Comparison of ENCODE assay signal across 1 cellular context in the genomic region with DNA sequence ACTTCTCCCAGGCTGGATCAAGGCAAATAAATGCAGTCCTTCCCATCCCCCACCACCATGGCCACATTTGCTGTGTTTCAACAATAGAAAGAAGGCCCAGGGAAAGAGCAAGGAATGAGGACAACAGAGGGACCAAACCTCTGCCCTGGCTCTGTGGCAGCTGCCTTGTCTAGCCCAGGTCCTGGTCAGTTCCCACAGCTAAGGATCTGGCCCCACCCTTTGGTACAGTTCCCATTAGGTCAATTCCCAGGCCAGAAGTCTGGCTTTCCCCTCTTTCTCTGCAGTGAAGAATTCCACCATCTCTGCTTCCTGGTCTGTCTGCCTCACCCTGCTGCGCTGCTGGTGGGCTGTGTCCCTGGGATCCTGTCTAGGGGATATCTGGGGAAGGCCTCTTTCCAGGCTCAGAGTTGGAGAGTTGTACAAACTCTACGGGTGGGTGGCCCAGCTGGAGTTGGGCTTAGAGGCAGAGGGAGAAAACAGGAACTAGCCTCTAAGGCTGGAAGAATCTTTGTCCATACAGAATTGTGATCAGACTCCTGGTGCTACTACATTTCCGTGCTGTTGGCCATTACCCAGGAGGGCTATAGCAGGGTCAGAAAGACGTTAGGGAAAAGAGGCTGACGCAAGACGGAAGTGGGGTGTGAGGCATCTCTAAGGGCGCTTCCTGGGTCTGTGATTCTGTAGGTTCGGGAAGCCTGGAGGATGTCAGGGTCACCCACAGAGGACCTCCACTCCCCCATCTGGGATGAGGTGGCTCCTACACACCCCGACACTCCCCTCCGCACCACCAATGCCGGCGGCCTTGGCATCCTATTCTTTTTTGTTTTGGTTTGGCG.
TF ChIP-seq lines count a peak whose summit lies in the region.

No MANE protein-coding gene starts in this region.

TF ChIP-seq in HCT116, 20 proteins besides CTCF, POLR2A, EP300 and RAD21 (continued from another document):
- TF ChIP-seq FOSL1 (IDR thresholded peaks at IDR 0.05; ENCODE audit: low read depth) (no peak), EZH2phosphoT487 (IDR thresholded peaks at IDR 0.05; ENCODE audit: borderline replicate concordance) (no peak)
